In genomic region chr16:66554492-66554891, GRCh38 we compare ENCODE assay signal across 1 cellular context.
TF ChIP-seq lines count a peak whose summit lies in the region.

No MANE protein-coding gene starts in this region.

TF ChIP-seq in H1, 55 proteins besides CTCF, POLR2A, EP300 and RAD21:
- TF ChIP-seq TEAD4 (IDR thresholded peaks at IDR 0.05; ENCODE audit: low read depth, low read length), result no peak
- TF ChIP-seq CEBPB (IDR thresholded peaks at IDR 0.05; ENCODE audit: low read depth, low read length), result peak; percentile 29; the same call in 1 of the 2 replicates
- TF ChIP-seq ATF2 (IDR thresholded peaks at IDR 0.05; ENCODE audit: low read length), result no peak
